11 cellular contexts compared by ENCODE assay signal in the genomic region with DNA sequence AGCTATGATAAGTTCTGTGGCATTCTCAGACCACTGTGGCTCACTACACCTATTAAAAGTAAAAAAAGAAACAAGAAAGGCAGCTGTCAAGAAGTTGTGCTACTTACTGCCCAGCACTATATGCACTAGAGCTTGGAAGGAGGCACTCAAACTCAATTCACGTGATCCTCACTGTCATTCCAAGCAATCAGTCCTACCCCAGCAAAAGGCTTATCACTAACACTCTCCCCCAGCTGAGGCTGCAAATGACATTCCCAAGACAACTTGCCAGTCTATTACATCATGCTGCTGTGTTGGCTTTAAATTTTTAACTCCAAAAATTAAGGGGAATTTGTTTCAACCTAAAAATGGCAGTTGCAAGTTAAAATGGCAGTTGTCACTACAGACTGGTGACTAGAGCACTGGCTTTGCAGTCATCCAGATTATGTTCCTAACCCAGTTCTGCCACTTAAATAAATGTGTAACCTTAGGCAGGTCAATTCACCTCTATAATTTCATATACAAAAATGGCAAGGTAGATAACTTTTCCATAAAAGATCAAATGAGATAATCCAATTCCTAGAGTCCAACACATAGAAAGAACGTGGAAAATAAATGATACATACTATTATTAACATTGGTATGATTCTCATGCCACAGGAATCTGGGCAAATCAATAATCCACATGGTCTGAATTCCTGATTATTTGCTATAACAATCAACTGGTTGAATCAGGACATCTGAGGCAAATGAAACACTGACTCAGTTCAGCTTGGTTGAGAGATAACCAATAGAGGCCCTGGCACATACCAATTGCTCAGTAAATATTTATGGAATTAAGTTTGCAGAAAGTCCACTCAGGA. TPM values are rescaled to one million over a fixed set of nuclear protein-coding genes. Genes with fewer than 3 reads are reported as not detected.
DNase-seq lines count a peak whose midpoint lies in the region; ATAC-seq and TF ChIP-seq lines count a peak whose summit lies in the region.
"Had no signal": no experiment of that assay in that cellular context is flagged by ENCODE, and none has a peak within 500 bp of the region (broad histone marks: within the 10 kb centered on the region; RNA-seq: fewer than 3 reads in every experiment).

No MANE protein-coding gene starts in this region.

- WGBS in smooth muscle cell (ENCODE audit: low lambda C conversion rate), result 51% methylated on average over 2 of the region's 2 CpGs

- H3K36me3 ChIP-seq in HCT116 (ENCODE audit: control insufficient read depth in 1 of 2, insufficient read depth in 2 of 2, low read length in 2 of 2) (no peaks in the 10 kb centered on the region), adipocyte (ENCODE audit: control insufficient read depth, insufficient read depth, low read length, severe bottlenecking) (no peaks in the 10 kb centered on the region), smooth muscle cell (ENCODE audit: low read depth) (no peaks in the 10 kb centered on the region)

- H3K4me1 ChIP-seq in HCT116 (ENCODE audit: control insufficient read depth in 1 of 2, insufficient read depth in 2 of 2, low read length in 2 of 2) (peaks cover 46 to 52% of the 10 kb centered on the region in 2 experiments), adipocyte (ENCODE audit: control insufficient read depth, insufficient read depth, low read length) (peaks cover 43% of the 10 kb centered on the region), foreskin keratinocyte (peaks cover 38% of the 10 kb centered on the region), smooth muscle cell (ENCODE audit: low read depth) (peaks cover 41% of the 10 kb centered on the region)

- H3K27me3 ChIP-seq in HCT116 (ENCODE audit: insufficient read depth, low read length) (no peaks in the 10 kb centered on the region), adipocyte (replicated peaks; ENCODE audit: control insufficient read depth, insufficient read depth, low read length) (no peaks in the 10 kb centered on the region), foreskin keratinocyte (no peaks in the 10 kb centered on the region), smooth muscle cell (ENCODE audit: low read depth) (no peaks in the 10 kb centered on the region)

- RAD21 ChIA-PET in HCT116 (lab: Charles Lee; ENCODE audit: low non-redundant PET in 1 of 2, low total read pairs in 2 of 2, uncharacterized antibody in 2 of 2, unreplicated experiment in 2 of 2), result no interaction called here

- no peaks in the 10 kb centered on the region for H3K9me3 ChIP-seq in HCT116 (ENCODE audit: control insufficient read depth in 1 of 2, insufficient read depth in 1 of 2, low read depth in 1 of 2, low read length in 2 of 2)
- no peaks in the 10 kb centered on the region for H3K9me3 ChIP-seq in adipocyte (ENCODE audit: control insufficient read depth, low read length)
- no peaks in the 10 kb centered on the region for H3K9me3 ChIP-seq in smooth muscle cell (replicated peaks; ENCODE audit: low read depth)

- CTCF ChIA-PET in HCT116 (lab: Charles Lee), result interaction anchor here (0.6 kb wide), 1 partner anchor 81 kb away, joined by 4 read pairs; no protein-coding TSS in a partner anchor
- CTCF ChIA-PET in activated CD8-positive, alpha-beta T cell treated with anti-CD3 and anti-CD28 coated beads, Interleukin-2, amount 10 ng/mL, durations not matched to agents 7 days and 5 days (lab: Charles Lee), result interaction anchor here (1.1 kb wide), 1 partner anchor 17 kb away, joined by 3 read pairs; no protein-coding TSS in a partner anchor

- peak overlapping the region; percentile 63 for H3K4me2 ChIP-seq in HCT116 (ENCODE audit: low read length)
- H3K4me2 ChIP-seq in smooth muscle cell, result peak overlapping the region; percentile 56

- H3K4me1 Mint-ChIP-seq in activated CD8-positive, alpha-beta T cell treated with anti-CD3 and anti-CD28 coated beads, Interleukin-2, amount 10 ng/mL, durations not matched to agents 7 days and 5 days (ENCODE audit: low read depth), result peaks cover 38% of the 10 kb centered on the region

- peak; percentile 54 for DNase-seq in HCT116 (ENCODE audit: low read depth, low spot score)
- DNase-seq in adipocyte (ENCODE audit: low read depth), result peak; percentile 52
- DNase-seq in foreskin keratinocyte, result peak; percentile 44 to 75
- DNase-seq in smooth muscle cell (lab: John Stamatoyannopoulos, UW; ENCODE audit: unreplicated experiment), result no peak
- DNase-seq in Kasumi-1 (lab: John Stamatoyannopoulos, UW), result no peak
- no peak for DNase-seq in globus pallidus (ENCODE audit: low spot score)
- DNase-seq in activated CD8-positive, alpha-beta T cell treated with anti-CD3 and anti-CD28 coated beads, Interleukin-2, amount 10 ng/mL, durations not matched to agents 7 days and 5 days, result no peak
- DNase-seq: activated T-cell treated with anti-CD3 and anti-CD28 coated beads, Interleukin-2, amount 50 U/mL, for 1 hour; stimulated activated CD4-positive, alpha-beta T cell treated with anti-CD3 and anti-CD28 coated beads, Interleukin-15, amount 100 ng/mL, for 24 hours had no signal

- peaks cover 13% of the 10 kb centered on the region for H3F3A ChIP-seq in smooth muscle cell (ENCODE audit: low read depth)

- H3K36me3 Mint-ChIP-seq in activated CD8-positive, alpha-beta T cell treated with anti-CD3 and anti-CD28 coated beads, Interleukin-2, amount 10 ng/mL, durations not matched to agents 7 days and 5 days (ENCODE audit: low read depth), result no peaks in the 10 kb centered on the region

- no peaks in the 10 kb centered on the region for H3K9me3 Mint-ChIP-seq in activated CD8-positive, alpha-beta T cell treated with anti-CD3 and anti-CD28 coated beads, Interleukin-2, amount 10 ng/mL, durations not matched to agents 7 days and 5 days (ENCODE audit: insufficient read depth)
- H3K9me3 Mint-ChIP-seq: T-helper 1 cell treated with Interleukin-12 subunit alpha and Interleukin-12 subunit beta and Interleukin-4 antibody, amounts not matched to agents 30 μg/mL and 1 μg/mL, for 36 hours had no signal

- TF ChIP-seq CTCF in HCT116 (IDR thresholded peaks at IDR 0.05 in 2 of 3, conservative IDR thresholded peaks at IDR 0.05 in 1 of 3; ENCODE audit: borderline replicate concordance in 1 of 3, insufficient read depth in 1 of 3, low read depth in 2 of 3, low read length in 2 of 3), result no peak
- no peak for TF ChIP-seq CTCF in foreskin keratinocyte (conservative IDR thresholded peaks at IDR 0.05)
- no peak for TF ChIP-seq CTCF in smooth muscle cell (IDR thresholded peaks at IDR 0.05; ENCODE audit: borderline replicate concordance, insufficient read depth, poor library complexity, severe bottlenecking)

- H3K4me3 Mint-ChIP-seq in activated CD8-positive, alpha-beta T cell treated with anti-CD3 and anti-CD28 coated beads, Interleukin-2, amount 10 ng/mL, durations not matched to agents 7 days and 5 days, result no peak overlapping the region
- H3K4me3 Mint-ChIP-seq: T-helper 1 cell treated with Interleukin-12 subunit alpha and Interleukin-12 subunit beta and Interleukin-4 antibody, amounts not matched to agents 30 μg/mL and 1 μg/mL, for 36 hours had no signal

- H2AFZ ChIP-seq in HCT116 (ENCODE audit: low read depth, low read length, poor library complexity, severe bottlenecking) (no peak overlapping the region), smooth muscle cell (ENCODE audit: low read depth) (no peak overlapping the region)

- peak overlapping the region; percentile 77 for H3K27ac ChIP-seq in HCT116 (ENCODE audit: low read depth, low read length)
- no peak overlapping the region for H3K27ac ChIP-seq in foreskin keratinocyte
- H3K27ac ChIP-seq in smooth muscle cell (ENCODE audit: low read depth), result peak overlapping the region; percentile 63

- ATAC-seq in HCT116 (peak; percentile 89), foreskin keratinocyte (peak; percentile 73), HG03521 (IDR thresholded peaks at IDR 0.05; ENCODE audit: unreplicated experiment) (no peak)
- no peak for ATAC-seq in activated CD8-positive, alpha-beta T cell treated with anti-CD3 and anti-CD28 coated beads, Interleukin-2, amount 10 ng/mL, durations not matched to agents 7 days and 5 days

- intact Hi-C loops in HCT116 (cut with micrococcal nuclease), result no loop called here

- no peaks in the 10 kb centered on the region for H3K27me3 Mint-ChIP-seq in activated CD8-positive, alpha-beta T cell treated with anti-CD3 and anti-CD28 coated beads, Interleukin-2, amount 10 ng/mL, durations not matched to agents 7 days and 5 days (ENCODE audit: low read depth)

- POLR2A ChIA-PET in HCT116 (lab: Charles Lee), result no interaction called here
- POLR2A ChIA-PET in activated CD8-positive, alpha-beta T cell treated with anti-CD3 and anti-CD28 coated beads, Interleukin-2, amount 10 ng/mL, durations not matched to agents 7 days and 5 days (lab: Charles Lee), result interaction anchor here (0.6 kb wide), 2 partner anchors 51 to 160 kb away, joined by 3 read pairs; no protein-coding TSS in a partner anchor

- H3K4me3 ChIP-seq in HCT116 (replicated peaks in 1 of 2; ENCODE audit: low read depth in 1 of 2, low read length in 2 of 2) (peak overlapping the region in 1 of 2 experiments; percentile 30; a peak in 2 of 4 replicates), adipocyte (ENCODE audit: low read length) (peak overlapping the region; percentile 10), smooth muscle cell (no peak overlapping the region)

- H3K9ac ChIP-seq in HCT116 (ENCODE audit: low read length), result peak overlapping the region; percentile 37
- H3K9ac ChIP-seq in adipocyte (ENCODE audit: low read length), result no peak overlapping the region
- H3K9ac ChIP-seq in smooth muscle cell (ENCODE audit: low read depth), result no peak overlapping the region

- H3K9me2 ChIP-seq in HCT116 (ENCODE audit: insufficient read depth), result no peaks in the 10 kb centered on the region

- H3K27ac Mint-ChIP-seq in activated CD8-positive, alpha-beta T cell treated with anti-CD3 and anti-CD28 coated beads, Interleukin-2, amount 10 ng/mL, durations not matched to agents 7 days and 5 days, result no peak overlapping the region
- H3K27ac Mint-ChIP-seq: T-helper 1 cell treated with Interleukin-12 subunit alpha and Interleukin-12 subunit beta and Interleukin-4 antibody, amounts not matched to agents 30 μg/mL and 1 μg/mL, for 36 hours had no signal

- peaks cover 11% of the 10 kb centered on the region; the same call in 1 of the 2 replicates for H4K20me1 ChIP-seq in HCT116 (ENCODE audit: insufficient read depth)
- H4K20me1 ChIP-seq in smooth muscle cell (ENCODE audit: low read depth), result peaks cover 98% of the 10 kb centered on the region

- no TSS peak for BruUV-seq in HCT116 (replicated peaks; lab: Mats Ljungman, UMichigan)

- no peak for TF ChIP-seq RAD21 in HCT116 (IDR thresholded peaks at IDR 0.05; ENCODE audit: low read depth)

- peaks cover 96% of the 10 kb centered on the region for H3K79me2 ChIP-seq in HCT116 (ENCODE audit: insufficient read depth, low read length)
- peaks cover 93% of the 10 kb centered on the region for H3K79me2 ChIP-seq in smooth muscle cell (ENCODE audit: low read depth)

- TF ChIP-seq POLR2A in HCT116 (IDR thresholded peaks at IDR 0.05; ENCODE audit: borderline replicate concordance, extremely low read depth, insufficient read depth, insufficient read length), result no peak

RNA-seq across cellular contexts. Expression of a gene that starts 52.4 kb away (rescaled TPM):
- total RNA-seq in HCT116 (2021; ENCODE audit: unreplicated experiment), result 52.0 TPM
- 25.7 and 25.8 TPM in 2 replicates for polyA plus RNA-seq in HCT116 (2012)
- total RNA-seq in foreskin keratinocyte, result 41.5 and 44.8 TPM in 2 replicates
- 9.7 and 10.9 TPM in 2 replicates for polyA plus RNA-seq in foreskin keratinocyte
- 83.0 and 83.7 TPM in 2 replicates for total RNA-seq in smooth muscle cell
- 27.4 and 30.6 TPM in 2 replicates for polyA plus RNA-seq in smooth muscle cell
- total RNA-seq in activated CD8-positive, alpha-beta T cell treated with anti-CD3 and anti-CD28 coated beads, Interleukin-2, amount 10 ng/mL, durations not matched to agents 7 days and 5 days, result 10 to 100 TPM; 26.3 to 27.1 TPM

Comparison
In these comparisons a context has a peak if more than half of its experiments do, and no peak if none do; other contexts are left out.
1. ATAC-seq: peak in HCT116 (single experiment) and foreskin keratinocyte (single experiment); none in HG03521 (single experiment) and activated CD8-positive, alpha-beta T cell treated with anti-CD3 and anti-CD28 coated beads, Interleukin-2, amount 10 ng/mL, durations not matched to agents 7 days and 5 days (single experiment).
2. DNase-seq: peak in HCT116 (single experiment), adipocyte (single experiment) and foreskin keratinocyte (2 of 2); none in smooth muscle cell (single experiment), Kasumi-1 (0 of 2), globus pallidus (single experiment) and activated CD8-positive, alpha-beta T cell treated with anti-CD3 and anti-CD28 coated beads, Interleukin-2, amount 10 ng/mL, durations not matched to agents 7 days and 5 days (single experiment).